ENCODE assay signal across 1 cellular context in the genomic region with DNA sequence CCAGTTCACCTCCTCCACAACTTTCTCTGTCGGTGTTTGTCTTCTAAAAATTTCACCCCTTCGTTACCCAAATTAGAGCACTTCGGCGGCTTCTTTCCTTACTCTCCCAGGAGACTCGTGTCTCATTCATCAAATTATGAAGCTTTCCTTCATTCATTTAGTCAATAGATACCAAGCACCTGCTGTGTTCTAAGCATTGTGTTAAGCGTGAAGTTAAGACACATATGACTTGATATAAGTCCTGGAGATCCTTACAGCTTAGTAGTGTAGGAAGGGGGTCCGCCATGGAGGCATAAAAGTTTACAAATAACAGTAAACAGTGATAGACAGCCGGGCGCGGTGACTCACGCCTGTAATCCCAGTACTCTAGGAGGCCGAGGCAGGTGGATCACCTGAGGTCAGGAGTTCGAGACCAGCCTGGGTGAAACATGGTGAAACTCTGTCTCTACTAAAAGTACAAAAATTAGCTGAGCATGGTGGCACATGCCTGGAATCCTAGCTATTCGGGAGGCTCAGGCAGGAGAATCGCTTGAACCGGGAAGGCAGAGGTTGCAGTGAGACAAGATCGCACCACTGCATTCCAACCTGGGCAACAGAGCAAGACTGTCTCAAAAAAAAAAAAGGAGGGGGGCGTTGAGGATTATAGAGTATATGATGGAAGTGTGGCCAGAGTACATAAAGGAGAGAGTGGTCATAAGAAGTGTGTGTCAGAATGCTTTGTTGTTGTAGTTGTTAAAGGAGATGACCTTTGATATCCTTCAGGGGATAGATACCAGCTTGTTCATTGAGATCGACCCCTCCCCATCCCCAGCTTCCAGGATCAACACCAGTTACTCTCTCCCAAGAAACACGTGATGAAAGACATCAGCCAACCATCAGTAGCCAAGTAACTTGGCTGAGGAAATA.
A peak's percentile ranks its signal among the peaks of the same experiment; 100 is the strongest.
TF ChIP-seq lines count a peak whose summit lies in the region.

No MANE protein-coding gene starts in this region.

TF ChIP-seq in GM12878, 131 proteins besides CTCF, POLR2A, EP300 and RAD21:
- TF ChIP-seq, protein P1, sequence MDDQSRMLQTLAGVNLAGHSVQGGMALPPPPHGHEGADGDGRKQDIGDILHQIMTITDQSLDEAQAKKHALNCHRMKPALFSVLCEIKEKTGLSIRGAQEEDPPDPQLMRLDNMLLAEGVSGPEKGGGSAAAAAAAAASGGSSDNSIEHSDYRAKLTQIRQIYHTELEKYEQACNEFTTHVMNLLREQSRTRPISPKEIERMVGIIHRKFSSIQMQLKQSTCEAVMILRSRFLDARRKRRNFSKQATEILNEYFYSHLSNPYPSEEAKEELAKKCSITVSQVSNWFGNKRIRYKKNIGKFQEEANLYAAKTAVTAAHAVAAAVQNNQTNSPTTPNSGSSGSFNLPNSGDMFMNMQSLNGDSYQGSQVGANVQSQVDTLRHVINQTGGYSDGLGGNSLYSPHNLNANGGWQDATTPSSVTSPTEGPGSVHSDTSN (IDR thresholded peaks at IDR 0.05; ENCODE audit: insufficient replicate concordance, low read depth, low read length), result no peak
- TF ChIP-seq ZNF24 (IDR thresholded peaks at IDR 0.05) (no peak), SMC3 (IDR thresholded peaks at IDR 0.05; ENCODE audit: borderline replicate concordance, low read length) (no peak), SREBF1 (IDR thresholded peaks at IDR 0.05; ENCODE audit: low read length) (no peak), CHD2 (IDR thresholded peaks at IDR 0.05; ENCODE audit: borderline replicate concordance, low read depth, low read length) (no peak), NRF1 (conservative IDR thresholded peaks at IDR 0.05; ENCODE audit: low read depth, low read length) (no peak), SREBF2 (IDR thresholded peaks at IDR 0.05; ENCODE audit: low read length) (no peak), MEF2B (IDR thresholded peaks at IDR 0.05; ENCODE audit: partially characterized antibody, poor library complexity, severe bottlenecking) (peak; percentile 66), YBX1 (IDR thresholded peaks at IDR 0.05) (no peak), HDAC2 (IDR thresholded peaks at IDR 0.05) (no peak), IKZF2 (IDR thresholded peaks at IDR 0.05) (peak in 1 of 2 experiments; percentile 64; a peak in 3 of 4 replicates), PAX5 (IDR thresholded peaks at IDR 0.05; ENCODE audit: borderline replicate concordance, low read depth, low read length) (no peak), EGR1 (IDR thresholded peaks at IDR 0.05; ENCODE audit: borderline replicate concordance in 1 of 2, low read depth in 2 of 2, low read length in 2 of 2) (no peak)
- TF ChIP-seq, protein P2, sequence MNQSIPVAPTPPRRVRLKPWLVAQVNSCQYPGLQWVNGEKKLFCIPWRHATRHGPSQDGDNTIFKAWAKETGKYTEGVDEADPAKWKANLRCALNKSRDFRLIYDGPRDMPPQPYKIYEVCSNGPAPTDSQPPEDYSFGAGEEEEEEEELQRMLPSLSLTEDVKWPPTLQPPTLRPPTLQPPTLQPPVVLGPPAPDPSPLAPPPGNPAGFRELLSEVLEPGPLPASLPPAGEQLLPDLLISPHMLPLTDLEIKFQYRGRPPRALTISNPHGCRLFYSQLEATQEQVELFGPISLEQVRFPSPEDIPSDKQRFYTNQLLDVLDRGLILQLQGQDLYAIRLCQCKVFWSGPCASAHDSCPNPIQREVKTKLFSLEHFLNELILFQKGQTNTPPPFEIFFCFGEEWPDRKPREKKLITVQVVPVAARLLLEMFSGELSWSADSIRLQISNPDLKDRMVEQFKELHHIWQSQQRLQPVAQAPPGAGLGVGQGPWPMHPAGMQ (IDR thresholded peaks at IDR 0.05; ENCODE audit: borderline replicate concordance), result no peak
- TF ChIP-seq, protein P3, sequence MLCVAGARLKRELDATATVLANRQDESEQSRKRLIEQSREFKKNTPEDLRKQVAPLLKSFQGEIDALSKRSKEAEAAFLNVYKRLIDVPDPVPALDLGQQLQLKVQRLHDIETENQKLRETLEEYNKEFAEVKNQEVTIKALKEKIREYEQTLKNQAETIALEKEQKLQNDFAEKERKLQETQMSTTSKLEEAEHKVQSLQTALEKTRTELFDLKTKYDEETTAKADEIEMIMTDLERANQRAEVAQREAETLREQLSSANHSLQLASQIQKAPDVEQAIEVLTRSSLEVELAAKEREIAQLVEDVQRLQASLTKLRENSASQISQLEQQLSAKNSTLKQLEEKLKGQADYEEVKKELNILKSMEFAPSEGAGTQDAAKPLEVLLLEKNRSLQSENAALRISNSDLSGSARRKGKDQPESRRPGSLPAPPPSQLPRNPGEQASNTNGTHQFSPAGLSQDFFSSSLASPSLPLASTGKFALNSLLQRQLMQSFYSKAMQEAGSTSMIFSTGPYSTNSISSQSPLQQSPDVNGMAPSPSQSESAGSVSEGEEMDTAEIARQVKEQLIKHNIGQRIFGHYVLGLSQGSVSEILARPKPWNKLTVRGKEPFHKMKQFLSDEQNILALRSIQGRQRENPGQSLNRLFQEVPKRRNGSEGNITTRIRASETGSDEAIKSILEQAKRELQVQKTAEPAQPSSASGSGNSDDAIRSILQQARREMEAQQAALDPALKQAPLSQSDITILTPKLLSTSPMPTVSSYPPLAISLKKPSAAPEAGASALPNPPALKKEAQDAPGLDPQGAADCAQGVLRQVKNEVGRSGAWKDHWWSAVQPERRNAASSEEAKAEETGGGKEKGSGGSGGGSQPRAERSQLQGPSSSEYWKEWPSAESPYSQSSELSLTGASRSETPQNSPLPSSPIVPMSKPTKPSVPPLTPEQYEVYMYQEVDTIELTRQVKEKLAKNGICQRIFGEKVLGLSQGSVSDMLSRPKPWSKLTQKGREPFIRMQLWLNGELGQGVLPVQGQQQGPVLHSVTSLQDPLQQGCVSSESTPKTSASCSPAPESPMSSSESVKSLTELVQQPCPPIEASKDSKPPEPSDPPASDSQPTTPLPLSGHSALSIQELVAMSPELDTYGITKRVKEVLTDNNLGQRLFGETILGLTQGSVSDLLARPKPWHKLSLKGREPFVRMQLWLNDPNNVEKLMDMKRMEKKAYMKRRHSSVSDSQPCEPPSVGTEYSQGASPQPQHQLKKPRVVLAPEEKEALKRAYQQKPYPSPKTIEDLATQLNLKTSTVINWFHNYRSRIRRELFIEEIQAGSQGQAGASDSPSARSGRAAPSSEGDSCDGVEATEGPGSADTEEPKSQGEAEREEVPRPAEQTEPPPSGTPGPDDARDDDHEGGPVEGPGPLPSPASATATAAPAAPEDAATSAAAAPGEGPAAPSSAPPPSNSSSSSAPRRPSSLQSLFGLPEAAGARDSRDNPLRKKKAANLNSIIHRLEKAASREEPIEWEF (IDR thresholded peaks at IDR 0.05; ENCODE audit: insufficient replicate concordance, low read depth, low read length), result peak; percentile 9
